In the genomic region with DNA sequence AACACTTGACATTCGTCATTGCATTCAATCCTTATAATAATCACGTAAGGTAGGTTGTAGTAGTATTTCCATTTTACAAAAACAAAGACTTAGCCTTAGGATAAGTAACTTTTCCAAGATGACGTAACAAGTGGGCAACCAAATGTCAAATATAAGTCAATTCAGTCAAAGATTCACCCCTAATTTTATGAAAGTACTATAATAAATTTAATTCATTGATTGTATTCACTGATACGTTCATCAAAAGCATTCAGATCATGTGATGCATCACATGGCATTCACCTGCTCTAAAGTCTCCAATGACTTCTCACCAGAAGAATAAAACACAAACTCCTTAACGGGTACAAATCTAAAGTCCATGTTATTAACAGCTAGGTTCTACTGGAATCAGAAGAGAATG, we compare ENCODE assay signal across 10 cellular contexts. TPM values are rescaled to one million over a fixed set of nuclear protein-coding genes. Genes with fewer than 3 reads are reported as not detected.
DNase-seq lines count a peak whose midpoint lies in the region; ATAC-seq and TF ChIP-seq lines count a peak whose summit lies in the region.
"Had no signal": no experiment of that assay in that cellular context is flagged by ENCODE, and none has a peak within 500 bp of the region (broad histone marks: within the 10 kb centered on the region; RNA-seq: fewer than 3 reads in every experiment).

No MANE protein-coding gene starts in this region.

- DNase-seq in NCI-H748 (lab: John Stamatoyannopoulos, UW; ENCODE audit: unreplicated experiment) = peak; percentile 30
- no peak for DNase-seq in NCI-H748 treated with DMSO at 0.1 percent for 48 hours (lab: John Stamatoyannopoulos, UW)
- DNase-seq in IMR-90 = no peak
- no peak for DNase-seq in activated CD8-positive, alpha-beta T cell treated with anti-CD3 and anti-CD28 coated beads for 36 hours
- no peak for DNase-seq in natural killer cell treated with Interleukin-12 subunit alpha and Interleukin-12 subunit beta and Interleukin-15 and Interleukin-18, amount 100 ng/mL, for 72 hours (ENCODE audit: low spot score)
- DNase-seq in posterior vena cava (ENCODE audit: low spot score) = no peak
- DNase-seq: NCI-H1436; stimulated activated naive CD4-positive, alpha-beta T cell treated with Interleukin-2 at 50 U/mL for 16 hours had no signal

- TF ChIP-seq CTCF in IMR-90 (conservative IDR thresholded peaks at IDR 0.05; ENCODE audit: low read depth, low read length) = no peak
- TF ChIP-seq CTCF in activated CD8-positive, alpha-beta T cell treated with anti-CD3 and anti-CD28 coated beads for 36 hours (IDR thresholded peaks at IDR 0.05) = no peak

- H3K36me3 Mint-ChIP-seq in activated CD8-positive, alpha-beta T cell treated with anti-CD3 and anti-CD28 coated beads for 36 hours (ENCODE audit: low read depth) = peaks cover 6% of the 10 kb centered on the region
- H3K36me3 Mint-ChIP-seq in natural killer cell treated with Interleukin-12 subunit alpha and Interleukin-12 subunit beta and Interleukin-15 and Interleukin-18, amount 100 ng/mL, for 72 hours = peaks cover 4% of the 10 kb centered on the region

- in situ Hi-C loops in IMR-90 (cut with MboI; ENCODE audit: low sequenced_read_pairs) = loop anchor here (10.0 kb wide), 2 partner anchors 401 to 1229 kb away; a partner anchor contains a TSS

- H2AK9ac ChIP-seq in IMR-90 (replicated peaks; ENCODE audit: low read depth, low read length, poor library complexity) = no peak overlapping the region

- peak overlapping the region; percentile 11; the same call in 1 of the 2 replicates for H3K23ac ChIP-seq in IMR-90 (ENCODE audit: low read depth, low read length)

- H3K4me1 Mint-ChIP-seq in activated CD8-positive, alpha-beta T cell treated with anti-CD3 and anti-CD28 coated beads for 36 hours (ENCODE audit: low read depth) = peaks cover 21% of the 10 kb centered on the region
- peaks cover 26 to 31% of the 10 kb centered on the region in 2 donors for H3K4me1 Mint-ChIP-seq in natural killer cell treated with Interleukin-12 subunit alpha and Interleukin-12 subunit beta and Interleukin-15 and Interleukin-18, amount 100 ng/mL, for 72 hours (ENCODE audit: low read depth in 2 of 2)

- H3K27ac Mint-ChIP-seq in activated CD8-positive, alpha-beta T cell treated with anti-CD3 and anti-CD28 coated beads for 36 hours = no peak overlapping the region
- H3K27ac Mint-ChIP-seq in natural killer cell treated with Interleukin-12 subunit alpha and Interleukin-12 subunit beta and Interleukin-15 and Interleukin-18, amount 100 ng/mL, for 72 hours = no peak overlapping the region

- no peaks in the 10 kb centered on the region for H3K27me3 Mint-ChIP-seq in activated CD8-positive, alpha-beta T cell treated with anti-CD3 and anti-CD28 coated beads for 36 hours
- H3K27me3 Mint-ChIP-seq in natural killer cell treated with Interleukin-12 subunit alpha and Interleukin-12 subunit beta and Interleukin-15 and Interleukin-18, amount 100 ng/mL, for 72 hours = no peaks in the 10 kb centered on the region

- no peak overlapping the region for H3K9ac ChIP-seq in IMR-90 (ENCODE audit: low read depth, low read length)

- no peaks in the 10 kb centered on the region for H3K9me3 Mint-ChIP-seq in activated CD8-positive, alpha-beta T cell treated with anti-CD3 and anti-CD28 coated beads for 36 hours
- no peaks in the 10 kb centered on the region for H3K9me3 Mint-ChIP-seq in natural killer cell treated with Interleukin-12 subunit alpha and Interleukin-12 subunit beta and Interleukin-15 and Interleukin-18, amount 100 ng/mL, for 72 hours

- H3K27me3 ChIP-seq in IMR-90 (ENCODE audit: control insufficient read depth, insufficient read depth, low read length) = no peaks in the 10 kb centered on the region

- no peak for TF ChIP-seq RAD21 in IMR-90 (IDR thresholded peaks at IDR 0.05; ENCODE audit: low read length)

- H3K18ac ChIP-seq in IMR-90 (ENCODE audit: low read depth, low read length) = no peak overlapping the region

- H3K4me3 ChIP-seq in IMR-90 (ENCODE audit: insufficient read depth, low read depth, low read length) = no peak overlapping the region

- no peak overlapping the region for H4K91ac ChIP-seq in IMR-90 (ENCODE audit: insufficient read depth, low read depth, low read length)

- H3K4me3 Mint-ChIP-seq in activated CD8-positive, alpha-beta T cell treated with anti-CD3 and anti-CD28 coated beads for 36 hours = peak overlapping the region; percentile 98
- peak overlapping the region; percentile 94 for H3K4me3 Mint-ChIP-seq in natural killer cell treated with Interleukin-12 subunit alpha and Interleukin-12 subunit beta and Interleukin-15 and Interleukin-18, amount 100 ng/mL, for 72 hours

- H4K5ac ChIP-seq in IMR-90 (ENCODE audit: low read depth, low read length) = no peak overlapping the region

- no peaks in the 10 kb centered on the region for H4K20me1 ChIP-seq in IMR-90 (ENCODE audit: insufficient read depth, low read length)

- dilution Hi-C loops in IMR-90 (cut with HindIII; ENCODE audit: low sequenced_read_pairs, unreplicated experiment) = no loop called here

- intact Hi-C loops in IMR-90 (cut with micrococcal nuclease) (loop anchor here (5.0 kb wide), 2 partner anchors 421 to 591 kb away; no protein-coding TSS in a partner anchor), posterior vena cava (cut with DNase I) (loop anchor here in 1 of 2 donors (10.0 kb wide), 1 partner anchor 401 kb away; a partner anchor contains a TSS)
- intact Hi-C loops in activated CD8-positive, alpha-beta T cell treated with anti-CD3 and anti-CD28 coated beads for 36 hours (cut with micrococcal nuclease) = loop anchor here (5.0 kb wide), 1 partner anchor 599 kb away; a partner anchor contains a TSS

- no peaks in the 10 kb centered on the region for H3K9me1 ChIP-seq in IMR-90 (ENCODE audit: insufficient read depth, low read length)

- no CpG with 5 or more reads among the region's 5 CpGs for WGBS in IMR-90 (ENCODE audit: extremely low coverage in 2 of 2, insufficient read length in 1 of 2), 2 experiments

- no peak overlapping the region for H2BK15ac ChIP-seq in IMR-90 (ENCODE audit: low read depth, low read length)

- H3K27ac ChIP-seq in IMR-90 (ENCODE audit: insufficient read depth, low read length) = no peak overlapping the region

- H3K56ac ChIP-seq in IMR-90 (ENCODE audit: extremely low read depth, insufficient read depth, low read length) = no peak overlapping the region

- 0 out of 2 replicates have a peak overlapping the region, but pooled peaks have one; percentile 30 for H2BK120ac ChIP-seq in IMR-90 (ENCODE audit: low read depth, low read length)

- peak overlapping the region; percentile 48 for H2BK5ac ChIP-seq in IMR-90 (ENCODE audit: low read depth, low read length, poor library complexity, severe bottlenecking)

- TF ChIP-seq POLR2A in IMR-90 (IDR thresholded peaks at IDR 0.05; ENCODE audit: low read depth, low read length) = no peak

- H2BK20ac ChIP-seq in IMR-90 (ENCODE audit: low read depth, low read length) = no peak overlapping the region

- CTCF ChIA-PET in IMR-90 (lab: Yijun Ruan, JAX) = no interaction called here
- CTCF ChIA-PET in activated CD8-positive, alpha-beta T cell treated with anti-CD3 and anti-CD28 coated beads for 36 hours (lab: Charles Lee) = no interaction called here

- no peak overlapping the region for H3K14ac ChIP-seq in IMR-90 (replicated peaks; ENCODE audit: low read depth, low read length)

- H3K79me1 ChIP-seq in IMR-90 (ENCODE audit: low read depth in 1 of 2, low read length in 2 of 2) = peaks cover 2 to 26% of the 10 kb centered on the region in 2 experiments; a peak in 2 of 4 replicates

- H3K9me3 ChIP-seq in IMR-90 (ENCODE audit: control insufficient read depth, insufficient read depth, low read length) = no peaks in the 10 kb centered on the region

- H3K4me1 ChIP-seq in IMR-90 (ENCODE audit: control insufficient read depth, insufficient read depth, low read length) = no peaks in the 10 kb centered on the region; the same call in 1 of the 2 replicates

- H3K4ac ChIP-seq in IMR-90 (ENCODE audit: low read depth, low read length) = no peak overlapping the region

- H3K36me3 ChIP-seq in IMR-90 (ENCODE audit: control insufficient read depth, insufficient read depth, low read length) = no peaks in the 10 kb centered on the region

- no peak overlapping the region for H2AK5ac ChIP-seq in IMR-90 (ENCODE audit: low read depth, low read length)

- no peak overlapping the region for H2AFZ ChIP-seq in IMR-90 (replicated peaks; ENCODE audit: low read length, poor library complexity)

- POLR2A ChIA-PET in IMR-90 (lab: Charles Lee; ENCODE audit: unreplicated experiment) = interaction anchor here (0.6 to 0.7 kb wide), 4 partner anchors 358 to 407 kb away, joined by 3 to 16 read pairs (median 10); a partner anchor contains a TSS
- POLR2A ChIA-PET in activated CD8-positive, alpha-beta T cell treated with anti-CD3 and anti-CD28 coated beads for 36 hours (lab: Charles Lee) = no interaction called here

- BruUV-seq in IMR-90 (replicated peaks; lab: Mats Ljungman, UMichigan) = no TSS peak

- H4K8ac ChIP-seq in IMR-90 (ENCODE audit: low read depth in 2 of 2, low read length in 2 of 2) = no peak overlapping the region; a peak in 1 of 4 replicates

- peak overlapping the region; percentile 66; the same call in 1 of the 2 replicates for H3K4me2 ChIP-seq in IMR-90 (ENCODE audit: low read depth, low read length)

- no peak for ATAC-seq in IMR-90 (ENCODE audit: low read depth)
- ATAC-seq in activated CD8-positive, alpha-beta T cell treated with anti-CD3 and anti-CD28 coated beads for 36 hours = no peak
- no peak for ATAC-seq in natural killer cell treated with Interleukin-12 subunit alpha and Interleukin-12 subunit beta and Interleukin-15 and Interleukin-18, amount 100 ng/mL, for 72 hours
- no peak for ATAC-seq in GM19351 (IDR thresholded peaks at IDR 0.05; ENCODE audit: unreplicated experiment)
- ATAC-seq in GM21529 (IDR thresholded peaks at IDR 0.05; ENCODE audit: unreplicated experiment) = no peak

RNA-seq across cellular contexts. Expression of a gene that starts 2.1 kb away (rescaled TPM):
- total RNA-seq in IMR-90 (2012; rRNA removed) (24.4 and 37.2 TPM in 2 replicates), posterior vena cava (1 to 10 TPM; 1.7 to 4.2 TPM)
- 7.6 and 8.9 TPM in 2 replicates for polyA plus RNA-seq in IMR-90 (2012; rRNA removed)
- polyA plus RNA-seq in IMR-90 (2012; cell fraction: cytosol; rRNA removed) = 0.57 and 1.2 TPM in 2 replicates
- 0.86 and 9.4 TPM in 2 replicates for polyA plus RNA-seq in IMR-90 (2012; cell fraction: nucleus; rRNA removed; ENCODE audit: low replicate concordance)
- total RNA-seq in activated CD8-positive, alpha-beta T cell treated with anti-CD3 and anti-CD28 coated beads for 36 hours = 10 to 100 TPM; 22.3 to 23.2 TPM
- 10 to 100 TPM in 1 of 2 donors, 1 to 10 TPM in 1; 8.1 to 25.9 TPM for total RNA-seq in natural killer cell treated with Interleukin-12 subunit alpha and Interleukin-12 subunit beta and Interleukin-15 and Interleukin-18, amount 100 ng/mL, for 72 hours

RNA-seq across cellular contexts. Expression of a gene that starts 2.3 kb away (rescaled TPM):
- total RNA-seq in IMR-90 (2012; rRNA removed) = 24.4 and 30.5 TPM in 2 replicates
- polyA plus RNA-seq in IMR-90 (2012; rRNA removed) = 5.3 and 6.5 TPM in 2 replicates
- polyA plus RNA-seq in IMR-90 (2012; cell fraction: cytosol; rRNA removed) = 2.0 and 4.9 TPM in 2 replicates
- 1.7 and 10.9 TPM in 2 replicates for polyA plus RNA-seq in IMR-90 (2012; cell fraction: nucleus; rRNA removed; ENCODE audit: low replicate concordance)
- total RNA-seq in activated CD8-positive, alpha-beta T cell treated with anti-CD3 and anti-CD28 coated beads for 36 hours = 10 to 100 TPM; 19.4 to 20.4 TPM
- total RNA-seq in natural killer cell treated with Interleukin-12 subunit alpha and Interleukin-12 subunit beta and Interleukin-15 and Interleukin-18, amount 100 ng/mL, for 72 hours = 10 to 100 TPM; 15.7 to 16.6 TPM
- total RNA-seq in posterior vena cava = 10 to 100 TPM; 17.1 to 17.6 TPM
